In genomic region chr6:30862156-30862875, GRCh38 we compare ENCODE assay signal across 15 cellular contexts. TPM values are rescaled to one million over a fixed set of nuclear protein-coding genes. Genes with fewer than 3 reads are reported as not detected.
DNase-seq lines count a peak whose midpoint lies in the region; ATAC-seq, FAIRE-seq and TF ChIP-seq lines count a peak whose summit lies in the region.
"Had no signal": no experiment of that assay in that cellular context is flagged by ENCODE, and none has a peak within 500 bp of the region (broad histone marks: within the 10 kb centered on the region; RNA-seq: fewer than 3 reads in every experiment).

No MANE protein-coding gene starts in this region.

- no peak overlapping the region for H4K91ac ChIP-seq in H9 (ENCODE audit: insufficient read length, low read depth, low read length)

- no peaks in the 10 kb centered on the region for H3K79me2 ChIP-seq in H9 (ENCODE audit: insufficient read depth, low read length)
- H3K79me2 ChIP-seq in K562 (ENCODE audit: control insufficient read depth, insufficient read depth, low read length), result no peaks in the 10 kb centered on the region

- intact Hi-C loops in K562 (cut with micrococcal nuclease) (no loop called here), posterior cingulate gyrus (cut with DNase I) (no loop called here), CD14-positive monocyte (cut with micrococcal nuclease) (no loop called here)

- H2BK15ac ChIP-seq in H9 (ENCODE audit: low read depth, low read length), result no peak overlapping the region

- H3K36me3 Mint-ChIP-seq in H9 (ENCODE audit: insufficient read depth in 1 of 3, low read depth in 3 of 3) (peaks cover 12 to 34% (median 24%) of the 10 kb centered on the region in 3 experiments), CD14-positive monocyte (no peaks in the 10 kb centered on the region)

- no peaks in the 10 kb centered on the region for H3K9me1 ChIP-seq in K562 (ENCODE audit: control insufficient read depth, insufficient read depth, low read length)

- no peak overlapping the region for H3K18ac ChIP-seq in H9 (ENCODE audit: insufficient read length, low read depth, low read length)

- no peaks in the 10 kb centered on the region for H3K9me3 ChIP-seq in H9 (ENCODE audit: control insufficient read depth, low read depth, low read length)
- H3K9me3 ChIP-seq in K562 (replicated peaks; ENCODE audit: control insufficient read depth, insufficient read depth, low read depth, low read length), result peaks cover 8% of the 10 kb centered on the region

- no TSS peak for BruUV-seq in K562 (replicated peaks; lab: Mats Ljungman, UMichigan)

- H3K4me3 Mint-ChIP-seq in H9, result no peak overlapping the region
- no peak overlapping the region for H3K4me3 Mint-ChIP-seq in CD14-positive monocyte

- no peaks in the 10 kb centered on the region for H3K36me3 ChIP-seq in K562 (ENCODE audit: control insufficient read depth, insufficient read depth, low read length)

- no peak overlapping the region for H4K5ac ChIP-seq in H9 (ENCODE audit: insufficient read length, low read depth, low read length)

- no peak for TF ChIP-seq POLR2A in K562 (conservative IDR thresholded peaks at IDR 0.05)

- CTCF ChIA-PET in K562 (lab: Yijun Ruan, JAX; ENCODE audit: low intra/inter-chr PET ratio), result no interaction called here

- no peaks in the 10 kb centered on the region for H3K23me2 ChIP-seq in H9 (ENCODE audit: insufficient read length, low read depth, low read length, poor library complexity, severe bottlenecking)

- H3K23ac ChIP-seq in H9 (ENCODE audit: insufficient read length, low read depth, low read length), result no peak overlapping the region

- no peak for TF ChIP-seq EP300 in K562 (IDR thresholded peaks at IDR 0.05; ENCODE audit: low read length)

- no peak overlapping the region for H3K4me3 ChIP-seq in K562

- no peak overlapping the region for H2BK5ac ChIP-seq in H9 (ENCODE audit: insufficient read length, low read length)

- ATAC-seq in K562, result no peak; the same call in 1 of the 3 replicates
- no peak for ATAC-seq in left lobe of liver
- no peak for ATAC-seq in GM19452 (IDR thresholded peaks at IDR 0.05; ENCODE audit: unreplicated experiment)

- no peak overlapping the region for H3T11ph ChIP-seq in H9 (ENCODE audit: low read length)

- POLR2A ChIA-PET in K562 (lab: Yijun Ruan, JAX), result interaction anchor here (0.6 to 1.6 kb wide), 6 partner anchors 11 to 86 kb away, joined by 3 to 9 read pairs (median 4); no protein-coding TSS in a partner anchor

- DNase-seq in H9 (no peak), K562 (ENCODE audit: extremely low read depth in 1 of 4, low spot score in 3 of 4) (peak in 1 of 4 experiments; percentile 8), left lobe of liver (ENCODE audit: low spot score) (peak; percentile 29), stromal cell of bone marrow (ENCODE audit: low read depth) (peak; percentile 31), posterior cingulate gyrus (no peak), CD14-positive monocyte (ENCODE audit: low spot score) (no peak)
- DNase-seq: COR-L47, DMS153, HCEC 1CT, NCI-H1048, NCI-H146, NCI-H345, NCI-H526 treated with DMSO at 0.1 percent for 48 hours had no signal

- no peak overlapping the region for H3K4me2 ChIP-seq in H9 (ENCODE audit: insufficient read depth, insufficient read length, low read length)
- no peak overlapping the region for H3K4me2 ChIP-seq in K562 (ENCODE audit: insufficient read depth, low read length)

- no peak overlapping the region for H3K56ac ChIP-seq in H9 (ENCODE audit: insufficient read length, low read depth, low read length)

- H3K9ac ChIP-seq in H9 (ENCODE audit: extremely low read depth, insufficient read length, low read length), result no peak overlapping the region
- no peak overlapping the region for H3K9ac ChIP-seq in K562 (ENCODE audit: insufficient read depth in 1 of 2, low read depth in 2 of 2, low read length in 2 of 2)

- in situ Hi-C loops in K562 (cut with MboI), result no loop called here

- H3K27me3 Mint-ChIP-seq in H9 (ENCODE audit: low read depth) (peaks cover 8% of the 10 kb centered on the region; the same call in 1 of the 2 replicates), CD14-positive monocyte (ENCODE audit: low read depth in 3 of 3) (peaks cover 9 to 15% (median 15%) of the 10 kb centered on the region in 3 donors)

- H3K27ac Mint-ChIP-seq in H9, result peak overlapping the region in 2 of 3 experiments; percentile 56 to 73; a peak in 2 of 7 replicates
- H3K27ac Mint-ChIP-seq in CD14-positive monocyte, result no peak overlapping the region

- no peak overlapping the region for H3K14ac ChIP-seq in H9 (ENCODE audit: insufficient read depth, low read length)

- H3K27me3 ChIP-seq in H9 (ENCODE audit: insufficient read depth, low read length) (no peaks in the 10 kb centered on the region), K562 (ENCODE audit: control insufficient read depth in 2 of 2, insufficient read depth in 2 of 2, low read length in 2 of 2) (no peaks in the 10 kb centered on the region)

- H2BK12ac ChIP-seq in H9 (ENCODE audit: insufficient read length, low read depth, low read length), result no peak overlapping the region

- no peak overlapping the region for H4K8ac ChIP-seq in H9 (replicated peaks; ENCODE audit: insufficient read length, low read depth, low read length)

- no peaks in the 10 kb centered on the region for H4K20me1 ChIP-seq in H9 (ENCODE audit: control insufficient read depth, insufficient read depth, insufficient read length)
- H4K20me1 ChIP-seq in K562 (replicated peaks; ENCODE audit: control insufficient read depth, insufficient read depth, low read length), result no peaks in the 10 kb centered on the region

- no peak overlapping the region for H3K27ac ChIP-seq in H9 (ENCODE audit: insufficient read length, low read depth, low read length)
- no peak overlapping the region for H3K27ac ChIP-seq in K562 (ENCODE audit: extremely low read depth, low read depth, low read length)
- H3K27ac ChIP-seq: C4-2B had no signal

- no peak overlapping the region for H2AK5ac ChIP-seq in H9 (ENCODE audit: insufficient read length, low read length)

- no peak for TF ChIP-seq CTCF in H9 (conservative IDR thresholded peaks at IDR 0.05)
- TF ChIP-seq CTCF in K562 (IDR thresholded peaks at IDR 0.05 in 2 of 3, conservative IDR thresholded peaks at IDR 0.05 in 1 of 3; ENCODE audit: insufficient read depth in 2 of 3, low read depth in 1 of 3, low read length in 3 of 3), result no peak
- TF ChIP-seq CTCF in CD14-positive monocyte (IDR thresholded peaks at IDR 0.05), result no peak

- no peaks in the 10 kb centered on the region for H3K79me1 ChIP-seq in H9 (ENCODE audit: insufficient read depth, low read depth, low read length, poor library complexity, severe bottlenecking)

- no peak for FAIRE-seq in K562 (lab: Jason Lieb, UNC)

- no peak for TF ChIP-seq RAD21 in K562 (CRISPR knock-in tag; conservative IDR thresholded peaks at IDR 0.05 in 1 of 2, IDR thresholded peaks at IDR 0.05 in 1 of 2)

- H2AFZ ChIP-seq in H9 (ENCODE audit: low read length), result no peak overlapping the region
- peak overlapping the region; percentile 51 for H2AFZ ChIP-seq in K562 (ENCODE audit: low read depth, low read length)

- no peaks in the 10 kb centered on the region for H3K4me1 ChIP-seq in H9 (ENCODE audit: insufficient read depth, low read length)
- H3K4me1 ChIP-seq in K562 (replicated peaks in 1 of 2; ENCODE audit: control insufficient read depth in 2 of 2, insufficient read depth in 2 of 2, low read length in 2 of 2), result no peaks in the 10 kb centered on the region; a peak in 1 of 5 replicates

- H3K9me3 Mint-ChIP-seq in H9 (peaks cover 31 to 39% of the 10 kb centered on the region in 2 experiments), CD14-positive monocyte (peaks cover 10 to 23% (median 21%) of the 10 kb centered on the region in 7 donors)

- WGBS in H9 (ENCODE audit: extremely low coverage, insufficient read length, low lambda C conversion rate), result no CpG with 5 or more reads among the region's 10 CpGs
- 64% methylated on average over 10 of the region's 10 CpGs for WGBS in K562 (ENCODE audit: insufficient coverage, low coverage, missing lambda C conversion rate)

- no peak overlapping the region for H2BK20ac ChIP-seq in H9 (ENCODE audit: low read depth, low read length, poor library complexity, severe bottlenecking)

- H2BK120ac ChIP-seq in H9 (ENCODE audit: low read depth, low read length, poor library complexity, severe bottlenecking), result no peak overlapping the region

- H3K4me1 Mint-ChIP-seq in H9, result peaks cover 3 to 4% of the 10 kb centered on the region in 2 experiments; a peak in 2 of 4 replicates
- no peaks in the 10 kb centered on the region for H3K4me1 Mint-ChIP-seq in CD14-positive monocyte

- H3K4ac ChIP-seq in H9 (ENCODE audit: low read depth, low read length), result no peak overlapping the region

RNA-seq across cellular contexts. Expression of gene DDR1, which starts 22.0 kb away (rescaled TPM):
- total RNA-seq in H9 (2021), result 254 and 258 TPM in 2 replicates
- total RNA-seq in K562 (2011; cell fraction: chromatin; rRNA removed; ENCODE audit: low replicate concordance), result 77.6 and 145 TPM in 2 replicates
- 121 and 123 TPM in 2 replicates for total RNA-seq in K562 (2011; cell fraction: nucleolus; rRNA removed)
- total RNA-seq in K562 (2011; cell fraction: nucleoplasm; rRNA removed), result 99.0 and 108 TPM in 2 replicates
- total RNA-seq in K562 (2014; rRNA removed), result 19.9 and 27.1 TPM in 2 replicates
- 10.5 and 12.2 TPM in 2 replicates for total RNA-seq in K562 (2014; rRNA removed; fragmentation: Illumina TruSeq; extraction: Trizol)
- total RNA-seq in K562 (2015; rRNA removed; fragmentation: Illumina TruSeq; extraction: Trizol), result 10.0 and 11.1 TPM in 2 replicates
- 42.9 and 44.6 TPM in 2 replicates for total RNA-seq in K562 (2021)
- 11.2 and 19.0 TPM in 2 replicates for polyA plus RNA-seq in K562 (2011; rRNA removed)
- 17.3 and 19.2 TPM in 2 replicates for polyA plus RNA-seq in K562 (2011; cell fraction: cytosol; rRNA removed)
- polyA plus RNA-seq in K562 (2011; cell fraction: nucleus; rRNA removed), result 47.9 and 67.4 TPM in 2 replicates
- polyA plus RNA-seq in K562 (2012), result 25.5 and 32.6 TPM in 2 replicates
- polyA plus RNA-seq in K562 (2014; fragmentation: Illumina TruSeq; extraction: Trizol), result 16.0 and 19.8 TPM in 2 replicates
- 1 to 10 TPM; 1.4 to 1.6 TPM for polyA plus RNA-seq in K562 (2014; fragmentation: Nextera tagmentation; extraction: Ambion mirVana)
- 19.3 and 20.2 TPM in 2 replicates for polyA plus RNA-seq in K562 (2014; rRNA removed)
- polyA minus RNA-seq in K562 (2011; rRNA and poly(A)+ RNA removed), result 16.3 and 21.0 TPM in 2 replicates
- polyA minus RNA-seq in K562 (2011; cell fraction: cytosol; rRNA and poly(A)+ RNA removed), result 26.3 and 45.5 TPM in 2 replicates
- 27.9 and 41.7 TPM in 2 replicates for polyA minus RNA-seq in K562 (2011; cell fraction: nucleus; rRNA and poly(A)+ RNA removed)
- 5.1 TPM for total RNA-seq in left lobe of liver
- polyA plus RNA-seq in CD14-positive monocyte, result under 1 TPM; 0.39 to 0.51 TPM

RNA-seq across cellular contexts. Expression of gene GTF2H4, which starts 45.7 kb away (rescaled TPM):
- total RNA-seq in H9 (2021) (58.2 and 60.8 TPM in 2 replicates), K562 (2014; rRNA removed) (30.5 and 55.3 TPM in 2 replicates), K562 (2014; rRNA removed; fragmentation: Illumina TruSeq; extraction: Trizol) (36.1 and 39.6 TPM in 2 replicates), K562 (2015; rRNA removed; fragmentation: Illumina TruSeq; extraction: Trizol) (38.3 and 38.6 TPM in 2 replicates), K562 (2021) (70.6 and 80.5 TPM in 2 replicates), left lobe of liver (21.7 TPM)
- 228 and 428 TPM in 2 replicates for total RNA-seq in K562 (2011; cell fraction: chromatin; rRNA removed; ENCODE audit: low replicate concordance)
- total RNA-seq in K562 (2011; cell fraction: nucleolus; rRNA removed), result 202 and 247 TPM in 2 replicates
- 179 and 226 TPM in 2 replicates for total RNA-seq in K562 (2011; cell fraction: nucleoplasm; rRNA removed)
- polyA plus RNA-seq in K562 (2011; rRNA removed) (60.1 and 75.6 TPM in 2 replicates), K562 (2014; fragmentation: Illumina TruSeq; extraction: Trizol) (57.1 and 76.3 TPM in 2 replicates), K562 (2014; fragmentation: Nextera tagmentation; extraction: Ambion mirVana) (1 to 10 TPM; 3.6 to 5.2 TPM), K562 (2014; rRNA removed) (86.1 and 95.0 TPM in 2 replicates), CD14-positive monocyte (1 to 10 TPM; 3.6 to 6.0 TPM)
- polyA plus RNA-seq in K562 (2011; cell fraction: cytosol; rRNA removed), result 57.7 and 65.7 TPM in 2 replicates
- 584 and 671 TPM in 2 replicates for polyA plus RNA-seq in K562 (2011; cell fraction: nucleus; rRNA removed)
- 66.1 and 69.0 TPM in 2 replicates for polyA plus RNA-seq in K562 (2012)
- polyA minus RNA-seq in K562 (2011; rRNA and poly(A)+ RNA removed), result 37.2 and 37.6 TPM in 2 replicates
- polyA minus RNA-seq in K562 (2011; cell fraction: cytosol; rRNA and poly(A)+ RNA removed), result 16.6 and 20.2 TPM in 2 replicates
- polyA minus RNA-seq in K562 (2011; cell fraction: nucleus; rRNA and poly(A)+ RNA removed), result 60.9 and 104 TPM in 2 replicates

RNA-seq across cellular contexts. Expression of gene VARS2, which starts 51.7 kb away (rescaled TPM):
- total RNA-seq in H9 (2021) (61.9 and 68.2 TPM in 2 replicates), K562 (2014; rRNA removed) (31.1 and 46.0 TPM in 2 replicates), K562 (2014; rRNA removed; fragmentation: Illumina TruSeq; extraction: Trizol) (16.8 and 18.5 TPM in 2 replicates), K562 (2015; rRNA removed; fragmentation: Illumina TruSeq; extraction: Trizol) (23.3 and 26.3 TPM in 2 replicates), K562 (2021) (41.0 and 48.0 TPM in 2 replicates), left lobe of liver (28.9 TPM)
- total RNA-seq in K562 (2011; cell fraction: chromatin; rRNA removed; ENCODE audit: low replicate concordance), result 134 and 271 TPM in 2 replicates
- total RNA-seq in K562 (2011; cell fraction: nucleolus; rRNA removed), result 116 and 125 TPM in 2 replicates
- total RNA-seq in K562 (2011; cell fraction: nucleoplasm; rRNA removed), result 117 and 125 TPM in 2 replicates
- polyA plus RNA-seq in K562 (2011; rRNA removed) (35.1 and 56.2 TPM in 2 replicates), K562 (2014; fragmentation: Illumina TruSeq; extraction: Trizol) (28.3 and 29.9 TPM in 2 replicates), K562 (2014; fragmentation: Nextera tagmentation; extraction: Ambion mirVana) (1 to 10 TPM; 1.6 to 2.3 TPM), K562 (2014; rRNA removed) (44.8 and 53.6 TPM in 2 replicates), CD14-positive monocyte (1 to 10 TPM; 7.6 to 8.1 TPM)
- 28.8 and 33.9 TPM in 2 replicates for polyA plus RNA-seq in K562 (2011; cell fraction: cytosol; rRNA removed)
- 263 and 308 TPM in 2 replicates for polyA plus RNA-seq in K562 (2011; cell fraction: nucleus; rRNA removed)
- polyA plus RNA-seq in K562 (2012), result 38.5 and 55.4 TPM in 2 replicates
- 46.2 and 47.8 TPM in 2 replicates for polyA minus RNA-seq in K562 (2011; rRNA and poly(A)+ RNA removed)
- polyA minus RNA-seq in K562 (2011; cell fraction: cytosol; rRNA and poly(A)+ RNA removed), result 18.4 and 32.6 TPM in 2 replicates
- 28.9 and 49.2 TPM in 2 replicates for polyA minus RNA-seq in K562 (2011; cell fraction: nucleus; rRNA and poly(A)+ RNA removed)

Comparison
In these comparisons a context has a peak if more than half of its experiments do, and no peak if none do; other contexts are left out.
1. DNase-seq: peak in left lobe of liver (single experiment) and stromal cell of bone marrow (single experiment); none in H9 (single experiment), posterior cingulate gyrus (0 of 10) and CD14-positive monocyte (single experiment).
2. H3K27ac Mint-ChIP-seq: peak in H9 (2 of 3); none in CD14-positive monocyte (0 of 7).